Comparison of ENCODE assay signal across 2 cellular contexts in the genomic region with DNA sequence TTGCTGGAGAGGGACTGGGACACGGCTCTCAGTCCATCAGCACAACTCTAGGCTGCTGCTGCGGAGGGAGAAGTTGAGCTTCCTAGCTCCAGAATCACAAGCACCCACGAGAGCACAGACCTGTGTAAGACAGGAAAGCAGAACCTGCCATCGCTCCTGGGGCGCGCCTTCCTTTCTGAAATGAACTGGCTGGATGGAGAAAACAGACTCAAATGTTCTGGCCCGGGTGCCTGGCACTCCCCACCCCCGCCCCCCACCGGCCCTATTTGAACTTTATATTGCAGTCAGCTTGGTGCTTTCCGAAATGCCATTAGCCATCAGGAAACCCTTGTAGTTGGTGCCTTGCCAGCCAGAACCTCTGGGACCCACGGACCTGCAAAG.
TF ChIP-seq lines count a peak whose summit lies in the region.

No MANE protein-coding gene starts in this region.

TF ChIP-seq in SK-N-SH, 30 proteins besides CTCF, POLR2A, EP300 and RAD21:
- TF ChIP-seq, protein P1, sequence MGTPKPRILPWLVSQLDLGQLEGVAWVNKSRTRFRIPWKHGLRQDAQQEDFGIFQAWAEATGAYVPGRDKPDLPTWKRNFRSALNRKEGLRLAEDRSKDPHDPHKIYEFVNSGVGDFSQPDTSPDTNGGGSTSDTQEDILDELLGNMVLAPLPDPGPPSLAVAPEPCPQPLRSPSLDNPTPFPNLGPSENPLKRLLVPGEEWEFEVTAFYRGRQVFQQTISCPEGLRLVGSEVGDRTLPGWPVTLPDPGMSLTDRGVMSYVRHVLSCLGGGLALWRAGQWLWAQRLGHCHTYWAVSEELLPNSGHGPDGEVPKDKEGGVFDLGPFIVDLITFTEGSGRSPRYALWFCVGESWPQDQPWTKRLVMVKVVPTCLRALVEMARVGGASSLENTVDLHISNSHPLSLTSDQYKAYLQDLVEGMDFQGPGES (IDR thresholded peaks at IDR 0.05; ENCODE audit: low read depth, low read length) = no peak
- no peak for TF ChIP-seq FOSL2 (IDR thresholded peaks at IDR 0.05; ENCODE audit: borderline replicate concordance, low read depth)
- 0 out of 2 replicates have a peak, but pooled peaks have one; percentile 14 for TF ChIP-seq SIN3A (IDR thresholded peaks at IDR 0.05; ENCODE audit: borderline replicate concordance, low read depth, low read length)
- TF ChIP-seq, protein P2, sequence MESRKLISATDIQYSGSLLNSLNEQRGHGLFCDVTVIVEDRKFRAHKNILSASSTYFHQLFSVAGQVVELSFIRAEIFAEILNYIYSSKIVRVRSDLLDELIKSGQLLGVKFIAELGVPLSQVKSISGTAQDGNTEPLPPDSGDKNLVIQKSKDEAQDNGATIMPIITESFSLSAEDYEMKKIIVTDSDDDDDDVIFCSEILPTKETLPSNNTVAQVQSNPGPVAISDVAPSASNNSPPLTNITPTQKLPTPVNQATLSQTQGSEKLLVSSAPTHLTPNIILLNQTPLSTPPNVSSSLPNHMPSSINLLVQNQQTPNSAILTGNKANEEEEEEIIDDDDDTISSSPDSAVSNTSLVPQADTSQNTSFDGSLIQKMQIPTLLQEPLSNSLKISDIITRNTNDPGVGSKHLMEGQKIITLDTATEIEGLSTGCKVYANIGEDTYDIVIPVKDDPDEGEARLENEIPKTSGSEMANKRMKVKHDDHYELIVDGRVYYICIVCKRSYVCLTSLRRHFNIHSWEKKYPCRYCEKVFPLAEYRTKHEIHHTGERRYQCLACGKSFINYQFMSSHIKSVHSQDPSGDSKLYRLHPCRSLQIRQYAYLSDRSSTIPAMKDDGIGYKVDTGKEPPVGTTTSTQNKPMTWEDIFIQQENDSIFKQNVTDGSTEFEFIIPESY (IDR thresholded peaks at IDR 0.05; ENCODE audit: borderline replicate concordance, low read depth) = no peak
- 0 out of 2 replicates have a peak, but pooled peaks have one; percentile 22 for TF ChIP-seq MXI1 (IDR thresholded peaks at IDR 0.05; ENCODE audit: low read depth, low read length)

TF ChIP-seq in H1, 55 proteins besides CTCF, POLR2A, EP300 and RAD21:
- TF ChIP-seq, protein P3, sequence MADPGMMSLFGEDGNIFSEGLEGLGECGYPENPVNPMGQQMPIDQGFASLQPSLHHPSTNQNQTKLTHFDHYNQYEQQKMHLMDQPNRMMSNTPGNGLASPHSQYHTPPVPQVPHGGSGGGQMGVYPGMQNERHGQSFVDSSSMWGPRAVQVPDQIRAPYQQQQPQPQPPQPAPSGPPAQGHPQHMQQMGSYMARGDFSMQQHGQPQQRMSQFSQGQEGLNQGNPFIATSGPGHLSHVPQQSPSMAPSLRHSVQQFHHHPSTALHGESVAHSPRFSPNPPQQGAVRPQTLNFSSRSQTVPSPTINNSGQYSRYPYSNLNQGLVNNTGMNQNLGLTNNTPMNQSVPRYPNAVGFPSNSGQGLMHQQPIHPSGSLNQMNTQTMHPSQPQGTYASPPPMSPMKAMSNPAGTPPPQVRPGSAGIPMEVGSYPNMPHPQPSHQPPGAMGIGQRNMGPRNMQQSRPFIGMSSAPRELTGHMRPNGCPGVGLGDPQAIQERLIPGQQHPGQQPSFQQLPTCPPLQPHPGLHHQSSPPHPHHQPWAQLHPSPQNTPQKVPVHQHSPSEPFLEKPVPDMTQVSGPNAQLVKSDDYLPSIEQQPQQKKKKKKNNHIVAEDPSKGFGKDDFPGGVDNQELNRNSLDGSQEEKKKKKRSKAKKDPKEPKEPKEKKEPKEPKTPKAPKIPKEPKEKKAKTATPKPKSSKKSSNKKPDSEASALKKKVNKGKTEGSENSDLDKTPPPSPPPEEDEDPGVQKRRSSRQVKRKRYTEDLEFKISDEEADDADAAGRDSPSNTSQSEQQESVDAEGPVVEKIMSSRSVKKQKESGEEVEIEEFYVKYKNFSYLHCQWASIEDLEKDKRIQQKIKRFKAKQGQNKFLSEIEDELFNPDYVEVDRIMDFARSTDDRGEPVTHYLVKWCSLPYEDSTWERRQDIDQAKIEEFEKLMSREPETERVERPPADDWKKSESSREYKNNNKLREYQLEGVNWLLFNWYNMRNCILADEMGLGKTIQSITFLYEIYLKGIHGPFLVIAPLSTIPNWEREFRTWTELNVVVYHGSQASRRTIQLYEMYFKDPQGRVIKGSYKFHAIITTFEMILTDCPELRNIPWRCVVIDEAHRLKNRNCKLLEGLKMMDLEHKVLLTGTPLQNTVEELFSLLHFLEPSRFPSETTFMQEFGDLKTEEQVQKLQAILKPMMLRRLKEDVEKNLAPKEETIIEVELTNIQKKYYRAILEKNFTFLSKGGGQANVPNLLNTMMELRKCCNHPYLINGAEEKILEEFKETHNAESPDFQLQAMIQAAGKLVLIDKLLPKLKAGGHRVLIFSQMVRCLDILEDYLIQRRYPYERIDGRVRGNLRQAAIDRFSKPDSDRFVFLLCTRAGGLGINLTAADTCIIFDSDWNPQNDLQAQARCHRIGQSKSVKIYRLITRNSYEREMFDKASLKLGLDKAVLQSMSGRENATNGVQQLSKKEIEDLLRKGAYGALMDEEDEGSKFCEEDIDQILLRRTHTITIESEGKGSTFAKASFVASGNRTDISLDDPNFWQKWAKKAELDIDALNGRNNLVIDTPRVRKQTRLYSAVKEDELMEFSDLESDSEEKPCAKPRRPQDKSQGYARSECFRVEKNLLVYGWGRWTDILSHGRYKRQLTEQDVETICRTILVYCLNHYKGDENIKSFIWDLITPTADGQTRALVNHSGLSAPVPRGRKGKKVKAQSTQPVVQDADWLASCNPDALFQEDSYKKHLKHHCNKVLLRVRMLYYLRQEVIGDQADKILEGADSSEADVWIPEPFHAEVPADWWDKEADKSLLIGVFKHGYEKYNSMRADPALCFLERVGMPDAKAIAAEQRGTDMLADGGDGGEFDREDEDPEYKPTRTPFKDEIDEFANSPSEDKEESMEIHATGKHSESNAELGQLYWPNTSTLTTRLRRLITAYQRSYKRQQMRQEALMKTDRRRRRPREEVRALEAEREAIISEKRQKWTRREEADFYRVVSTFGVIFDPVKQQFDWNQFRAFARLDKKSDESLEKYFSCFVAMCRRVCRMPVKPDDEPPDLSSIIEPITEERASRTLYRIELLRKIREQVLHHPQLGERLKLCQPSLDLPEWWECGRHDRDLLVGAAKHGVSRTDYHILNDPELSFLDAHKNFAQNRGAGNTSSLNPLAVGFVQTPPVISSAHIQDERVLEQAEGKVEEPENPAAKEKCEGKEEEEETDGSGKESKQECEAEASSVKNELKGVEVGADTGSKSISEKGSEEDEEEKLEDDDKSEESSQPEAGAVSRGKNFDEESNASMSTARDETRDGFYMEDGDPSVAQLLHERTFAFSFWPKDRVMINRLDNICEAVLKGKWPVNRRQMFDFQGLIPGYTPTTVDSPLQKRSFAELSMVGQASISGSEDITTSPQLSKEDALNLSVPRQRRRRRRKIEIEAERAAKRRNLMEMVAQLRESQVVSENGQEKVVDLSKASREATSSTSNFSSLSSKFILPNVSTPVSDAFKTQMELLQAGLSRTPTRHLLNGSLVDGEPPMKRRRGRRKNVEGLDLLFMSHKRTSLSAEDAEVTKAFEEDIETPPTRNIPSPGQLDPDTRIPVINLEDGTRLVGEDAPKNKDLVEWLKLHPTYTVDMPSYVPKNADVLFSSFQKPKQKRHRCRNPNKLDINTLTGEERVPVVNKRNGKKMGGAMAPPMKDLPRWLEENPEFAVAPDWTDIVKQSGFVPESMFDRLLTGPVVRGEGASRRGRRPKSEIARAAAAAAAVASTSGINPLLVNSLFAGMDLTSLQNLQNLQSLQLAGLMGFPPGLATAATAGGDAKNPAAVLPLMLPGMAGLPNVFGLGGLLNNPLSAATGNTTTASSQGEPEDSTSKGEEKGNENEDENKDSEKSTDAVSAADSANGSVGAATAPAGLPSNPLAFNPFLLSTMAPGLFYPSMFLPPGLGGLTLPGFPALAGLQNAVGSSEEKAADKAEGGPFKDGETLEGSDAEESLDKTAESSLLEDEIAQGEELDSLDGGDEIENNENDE (IDR thresholded peaks at IDR 0.05; ENCODE audit: insufficient replicate concordance, low read length) = no peak
- no peak for TF ChIP-seq ASH2L (IDR thresholded peaks at IDR 0.05; ENCODE audit: low read length)
- TF ChIP-seq PHF8 (conservative IDR thresholded peaks at IDR 0.05; ENCODE audit: low read depth, low read length) = no peak
